20 cellular contexts compared by ENCODE assay signal in genomic region chr9:102587231-102587630, GRCh38.
"Had no signal": no experiment of that assay in that cellular context is flagged by ENCODE, and none has a peak within 500 bp of the region (broad histone marks: within the 10 kb centered on the region; RNA-seq: fewer than 3 reads in every experiment).

No MANE protein-coding gene starts in this region.

- H3K9me3 ChIP-seq: body of pancreas, gastroesophageal sphincter had no signal

- ATAC-seq: activated CD4-positive, alpha-beta T cell treated with anti-CD3 and anti-CD28 coated beads for 36 hours; activated T-cell treated with anti-CD3 and anti-CD28 coated beads, Interleukin-2, amount 50 U/mL, for 72 hours; body of pancreas; gastroesophageal sphincter; left colon; sciatic nerve; stimulated activated naive CD8-positive, alpha-beta T cell treated with anti-CD3 and anti-CD28 coated beads, Interleukin-15, Interleukin-2, amounts not matched to agents 100 U/mL and 50 U/mL, for 24 hours had no signal

- H3K36me3 ChIP-seq: gastroesophageal sphincter, neural progenitor cell, WERI-Rb-1 had no signal

- H3K4me2 ChIP-seq: neural progenitor cell had no signal

- H3K4me3 ChIP-seq: body of pancreas, gastroesophageal sphincter, lung, neural progenitor cell had no signal

- DNase-seq: activated CD4-positive, alpha-beta memory T cell treated with anti-CD3 and anti-CD28 coated beads for 36 hours; activated CD4-positive, alpha-beta T cell treated with anti-CD3 and anti-CD28 coated beads for 36 hours; activated gamma-delta T cell treated with Interleukin-2 at 50 U/mL for 16 hours; activated naive CD8-positive, alpha-beta T cell treated with anti-CD3 and anti-CD28 coated beads for 36 hours; activated T-cell treated with anti-CD3 and anti-CD28 coated beads, Interleukin-2, amount 50 U/mL, for 72 hours; amygdala; body of pancreas; caudate nucleus; erythroblast; left colon; naive B cell; stimulated activated naive CD8-positive, alpha-beta T cell treated with anti-CD3 and anti-CD28 coated beads, Interleukin-15, Interleukin-2, amounts not matched to agents 100 U/mL and 50 U/mL, for 24 hours; trophoblast cell; WERI-Rb-1 had no signal

- H2AFZ ChIP-seq: neural progenitor cell had no signal

- H3K27me3 ChIP-seq: body of pancreas, gastroesophageal sphincter, neural progenitor cell had no signal

- H3K9ac ChIP-seq: neural progenitor cell had no signal

- H3K4me1 ChIP-seq: body of pancreas, gastroesophageal sphincter, neural progenitor cell had no signal

- H3K27ac ChIP-seq: body of pancreas, gastroesophageal sphincter, neural progenitor cell had no signal

- FAIRE-seq: colon, islet of Langerhans had no signal
